In the genomic region with DNA sequence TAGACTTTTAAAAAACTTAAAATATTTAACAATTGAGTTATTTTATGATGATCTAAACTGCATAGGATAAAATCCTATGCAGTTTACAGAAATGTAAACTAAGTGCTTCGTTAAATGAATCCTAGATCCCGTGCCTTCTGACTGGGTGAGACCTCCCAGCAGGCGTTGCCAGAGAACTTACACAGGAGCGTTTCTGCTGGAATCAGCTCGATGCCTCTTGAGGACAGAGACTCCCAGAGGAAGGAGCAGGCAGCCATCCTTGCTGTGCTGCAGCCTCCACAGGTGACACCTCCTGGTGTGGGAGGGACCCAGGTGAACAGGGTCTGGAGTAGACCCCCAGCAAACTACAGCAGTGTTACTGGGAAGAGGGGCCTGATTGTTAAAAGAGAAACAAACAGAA, we compare ENCODE assay signal across 18 cellular contexts.
DNase-seq lines count a peak whose midpoint lies in the region; ATAC-seq and TF ChIP-seq lines count a peak whose summit lies in the region.
"Had no signal": no experiment of that assay in that cellular context is flagged by ENCODE, and none has a peak within 500 bp of the region (broad histone marks: within the 10 kb centered on the region; RNA-seq: fewer than 3 reads in every experiment).

No MANE protein-coding gene starts in this region.

- peaks cover 16% of the 10 kb centered on the region for H3K36me3 Mint-ChIP-seq in nephron progenitor cell (ENCODE audit: low read depth)

- H3K4me1 ChIP-seq in HUES64 (ENCODE audit: insufficient read depth, low read length): peaks cover 22% of the 10 kb centered on the region

- peaks cover 3% of the 10 kb centered on the region for H3K27me3 Mint-ChIP-seq in nephron progenitor cell (ENCODE audit: low read depth, poor library complexity)

- no peak overlapping the region for H3K4me3 ChIP-seq in HUES64 (ENCODE audit: low read length)
- no peak overlapping the region for H3K4me3 ChIP-seq in fibroblast of villous mesenchyme (ENCODE audit: low read depth, low read length)

- TF ChIP-seq CTCF in fibroblast of villous mesenchyme (IDR thresholded peaks at IDR 0.05; ENCODE audit: insufficient read depth, low read depth, low read length) (no peak), nephron progenitor cell (IDR thresholded peaks at IDR 0.05) (no peak)

- no peaks in the 10 kb centered on the region for H3K27me3 ChIP-seq in HUES64 (ENCODE audit: insufficient read depth, low read length)

- ATAC-seq in HG03175 (IDR thresholded peaks at IDR 0.05; ENCODE audit: unreplicated experiment) (no peak), GM21360 (IDR thresholded peaks at IDR 0.05; ENCODE audit: unreplicated experiment) (no peak)

- peaks cover 5% of the 10 kb centered on the region; the same call in 1 of the 2 replicates for H3K9me3 ChIP-seq in HUES64 (ENCODE audit: insufficient read depth, low read depth, low read length)

- WGBS in HUES64: 60% methylated on average over 5 of the region's 5 CpGs

- no peak overlapping the region for H3K9ac ChIP-seq in HUES64 (ENCODE audit: low read depth, low read length)

- peaks cover 67% of the 10 kb centered on the region for H3K4me1 Mint-ChIP-seq in nephron progenitor cell

- peak overlapping the region; percentile 28; the same call in 1 of the 2 replicates for H3K27ac ChIP-seq in HUES64 (ENCODE audit: low read depth, low read length)
- H3K27ac ChIP-seq: 22Rv1, C4-2B had no signal

- H3K9me3 Mint-ChIP-seq in nephron progenitor cell: peaks cover 20% of the 10 kb centered on the region

- DNase-seq in NCI-H146 (lab: John Stamatoyannopoulos, UW) (peak; percentile 8), NCI-H146 treated with DMSO at 0.1 percent for 48 hours (lab: John Stamatoyannopoulos, UW; ENCODE audit: unreplicated experiment) (no peak), fibroblast of villous mesenchyme (ENCODE audit: low read depth) (peak; percentile 75), nephron progenitor cell (peak; percentile 8), midbrain (lab: John Stamatoyannopoulos, UW) (no peak)
- DNase-seq: AML-193, DMS79 treated with DMSO at 0.1 percent for 48 hours, MM.1S, NCI-H1092, NCI-H1436 treated with DMSO at 0.1 percent for 48 hours, NCI-H2081, NCI-H2227 treated with DMSO at 0.1 percent for 48 hours, Right ventricle myocardium superior had no signal

- peak overlapping the region; percentile 16 for H3K27ac Mint-ChIP-seq in nephron progenitor cell

- H3K4me3 Mint-ChIP-seq in nephron progenitor cell: no peak overlapping the region

- no peaks in the 10 kb centered on the region for H3K36me3 ChIP-seq in HUES64 (ENCODE audit: insufficient read depth, low read length)

Comparison
In these comparisons a context has a peak if more than half of its experiments do, and no peak if none do; other contexts are left out.
1. DNase-seq: peak in NCI-H146 (single experiment), fibroblast of villous mesenchyme (single experiment) and nephron progenitor cell (single experiment); none in NCI-H146 treated with DMSO at 0.1 percent for 48 hours (single experiment) and midbrain (single experiment).